In the genomic region with DNA sequence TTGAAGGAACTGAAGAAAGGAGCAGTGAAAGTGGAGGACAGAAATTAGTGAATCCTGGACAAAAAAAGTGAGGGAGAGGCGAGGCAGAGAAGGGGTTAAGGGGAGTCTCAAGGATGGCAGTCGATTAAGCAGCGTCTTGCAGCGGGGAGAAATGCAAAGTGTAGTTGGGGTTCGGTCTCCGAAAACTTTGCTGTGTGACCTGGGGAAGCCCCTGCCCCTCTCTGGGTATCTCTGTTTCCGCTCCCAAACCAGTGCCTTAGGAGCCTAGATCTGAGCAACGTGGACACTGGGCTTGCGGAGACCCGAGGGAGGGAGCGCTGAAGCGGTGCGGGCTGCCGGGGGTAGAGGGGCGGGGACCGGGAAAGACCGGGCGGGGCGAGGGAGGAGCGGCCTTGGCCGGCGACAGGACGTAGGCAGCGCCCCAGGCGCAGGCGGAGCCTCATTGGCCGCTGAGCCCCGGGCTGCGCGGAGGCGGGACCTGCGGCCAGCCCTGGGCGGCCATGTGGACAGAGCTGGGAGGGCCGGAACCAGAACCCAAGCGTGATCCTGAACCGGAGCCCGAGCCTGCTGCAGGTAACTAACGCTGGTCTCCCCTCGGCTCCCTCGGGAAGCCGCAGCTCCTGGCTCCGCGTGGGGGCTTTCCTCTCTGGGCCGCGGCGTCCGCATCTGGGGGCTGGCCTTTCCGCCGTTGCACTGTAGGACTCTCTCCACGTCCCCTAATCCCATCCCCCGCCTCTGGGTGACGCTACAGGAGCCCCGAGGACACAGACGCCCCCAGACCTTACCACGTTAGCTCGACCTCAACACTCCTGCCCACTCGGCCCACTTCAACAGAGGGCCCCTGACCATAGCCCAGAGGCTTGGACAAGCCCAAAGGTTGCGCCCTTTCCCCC, we compare ENCODE assay signal across 1 cellular context.
TF ChIP-seq lines count a peak whose summit lies in the region.

A gene (plus strand): TSS at position 468 of the 893 bp plus-strand sequence. CDS start 3,047 bp downstream, outside the sequence.

TF ChIP-seq in K562, 482 proteins besides CTCF, POLR2A, EP300 and RAD21 (continued from another document and continues in another):
- TF ChIP-seq SMAD4 (CRISPR knock-in tag; conservative IDR thresholded peaks at IDR 0.05) (no peak), HNRNPLL (IDR thresholded peaks at IDR 0.05; ENCODE audit: low read depth, low read length, poor library complexity, severe bottlenecking) (peak; percentile 84), HSF4 (CRISPR knock-in tag; IDR thresholded peaks at IDR 0.05; ENCODE audit: borderline replicate concordance) (no peak), SIX5 (IDR thresholded peaks at IDR 0.05; ENCODE audit: borderline replicate concordance in 1 of 2, insufficient read depth in 1 of 2, low read depth in 1 of 2, low read length in 2 of 2) (no peak), RBFOX2 (IDR thresholded peaks at IDR 0.05; ENCODE audit: low read depth, low read length) (peak; percentile 91), GABPB1 (CRISPR knock-in tag; IDR thresholded peaks at IDR 0.05) (no peak), RUNX1 (IDR thresholded peaks at IDR 0.05; ENCODE audit: low read depth) (no peak), PHF21A (IDR thresholded peaks at IDR 0.05; ENCODE audit: borderline replicate concordance, low read depth) (no peak), ZNF707 (CRISPR knock-in tag; conservative IDR thresholded peaks at IDR 0.05) (no peak), MTA3 (IDR thresholded peaks at IDR 0.05; ENCODE audit: borderline replicate concordance) (peak; percentile 18; the same call in 1 of the 2 replicates), ZBTB8A (IDR thresholded peaks at IDR 0.05; ENCODE audit: partially characterized antibody) (no peak), TBP (optimal IDR thresholded peaks at IDR 0.05; ENCODE audit: low read depth, low read length) (peak; percentile 48), ARNT (IDR thresholded peaks at IDR 0.05) (0 out of 4 replicates have a peak, but pooled peaks of 1 of the 2 experiments have one; percentile 22), NRF1 (conservative IDR thresholded peaks at IDR 0.05 in 1 of 2, IDR thresholded peaks at IDR 0.05 in 1 of 2) (peak; percentile 88 to 90), KLF16 (IDR thresholded peaks at IDR 0.05) (0 out of 2 replicates have a peak, but pooled peaks have one; percentile 60), SPI1 (IDR thresholded peaks at IDR 0.05; ENCODE audit: borderline replicate concordance, low read depth, low read length) (no peak), NUFIP1 (IDR thresholded peaks at IDR 0.05; ENCODE audit: partially characterized antibody) (no peak), TRIM28 (IDR thresholded peaks at IDR 0.05) (no peak), GTF2F1 (IDR thresholded peaks at IDR 0.05; ENCODE audit: low read depth, low read length) (no peak), SAFB2 (IDR thresholded peaks at IDR 0.05; ENCODE audit: borderline replicate concordance, low read depth, low read length, severe bottlenecking) (no peak), ZNF324 (CRISPR knock-in tag; IDR thresholded peaks at IDR 0.05) (no peak), CBFB (CRISPR knock-in tag; IDR thresholded peaks at IDR 0.05) (no peak; the same call in 1 of the 2 replicates), ZC3H11A (IDR thresholded peaks at IDR 0.05; ENCODE audit: low read depth, low read length) (no peak), PTRF (tag; IDR thresholded peaks at IDR 0.05) (no peak), KHSRP (IDR thresholded peaks at IDR 0.05) (no peak), ZNF232 (CRISPR knock-in tag; IDR thresholded peaks at IDR 0.05) (no peak), ZNF133 (CRISPR knock-in tag; IDR thresholded peaks at IDR 0.05) (no peak), ZNF76 (CRISPR knock-in tag; IDR thresholded peaks at IDR 0.05; ENCODE audit: borderline replicate concordance) (no peak), ESRRA (IDR thresholded peaks at IDR 0.05; ENCODE audit: borderline replicate concordance, low read depth) (no peak), RBM17 (IDR thresholded peaks at IDR 0.05; ENCODE audit: borderline replicate concordance, low read depth, low read length) (no peak), NCOA4 (IDR thresholded peaks at IDR 0.05; ENCODE audit: partially characterized antibody) (no peak), ZNF134 (CRISPR knock-in tag; conservative IDR thresholded peaks at IDR 0.05) (no peak), SAFB (IDR thresholded peaks at IDR 0.05; ENCODE audit: borderline replicate concordance, low read depth, low read length) (peak; percentile 33; the same call in 1 of the 2 replicates)
- TF ChIP-seq, protein P1, sequence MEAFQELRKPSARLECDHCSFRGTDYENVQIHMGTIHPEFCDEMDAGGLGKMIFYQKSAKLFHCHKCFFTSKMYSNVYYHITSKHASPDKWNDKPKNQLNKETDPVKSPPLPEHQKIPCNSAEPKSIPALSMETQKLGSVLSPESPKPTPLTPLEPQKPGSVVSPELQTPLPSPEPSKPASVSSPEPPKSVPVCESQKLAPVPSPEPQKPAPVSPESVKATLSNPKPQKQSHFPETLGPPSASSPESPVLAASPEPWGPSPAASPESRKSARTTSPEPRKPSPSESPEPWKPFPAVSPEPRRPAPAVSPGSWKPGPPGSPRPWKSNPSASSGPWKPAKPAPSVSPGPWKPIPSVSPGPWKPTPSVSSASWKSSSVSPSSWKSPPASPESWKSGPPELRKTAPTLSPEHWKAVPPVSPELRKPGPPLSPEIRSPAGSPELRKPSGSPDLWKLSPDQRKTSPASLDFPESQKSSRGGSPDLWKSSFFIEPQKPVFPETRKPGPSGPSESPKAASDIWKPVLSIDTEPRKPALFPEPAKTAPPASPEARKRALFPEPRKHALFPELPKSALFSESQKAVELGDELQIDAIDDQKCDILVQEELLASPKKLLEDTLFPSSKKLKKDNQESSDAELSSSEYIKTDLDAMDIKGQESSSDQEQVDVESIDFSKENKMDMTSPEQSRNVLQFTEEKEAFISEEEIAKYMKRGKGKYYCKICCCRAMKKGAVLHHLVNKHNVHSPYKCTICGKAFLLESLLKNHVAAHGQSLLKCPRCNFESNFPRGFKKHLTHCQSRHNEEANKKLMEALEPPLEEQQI (IDR thresholded peaks at IDR 0.05), result no peak
- TF ChIP-seq, protein P2, sequence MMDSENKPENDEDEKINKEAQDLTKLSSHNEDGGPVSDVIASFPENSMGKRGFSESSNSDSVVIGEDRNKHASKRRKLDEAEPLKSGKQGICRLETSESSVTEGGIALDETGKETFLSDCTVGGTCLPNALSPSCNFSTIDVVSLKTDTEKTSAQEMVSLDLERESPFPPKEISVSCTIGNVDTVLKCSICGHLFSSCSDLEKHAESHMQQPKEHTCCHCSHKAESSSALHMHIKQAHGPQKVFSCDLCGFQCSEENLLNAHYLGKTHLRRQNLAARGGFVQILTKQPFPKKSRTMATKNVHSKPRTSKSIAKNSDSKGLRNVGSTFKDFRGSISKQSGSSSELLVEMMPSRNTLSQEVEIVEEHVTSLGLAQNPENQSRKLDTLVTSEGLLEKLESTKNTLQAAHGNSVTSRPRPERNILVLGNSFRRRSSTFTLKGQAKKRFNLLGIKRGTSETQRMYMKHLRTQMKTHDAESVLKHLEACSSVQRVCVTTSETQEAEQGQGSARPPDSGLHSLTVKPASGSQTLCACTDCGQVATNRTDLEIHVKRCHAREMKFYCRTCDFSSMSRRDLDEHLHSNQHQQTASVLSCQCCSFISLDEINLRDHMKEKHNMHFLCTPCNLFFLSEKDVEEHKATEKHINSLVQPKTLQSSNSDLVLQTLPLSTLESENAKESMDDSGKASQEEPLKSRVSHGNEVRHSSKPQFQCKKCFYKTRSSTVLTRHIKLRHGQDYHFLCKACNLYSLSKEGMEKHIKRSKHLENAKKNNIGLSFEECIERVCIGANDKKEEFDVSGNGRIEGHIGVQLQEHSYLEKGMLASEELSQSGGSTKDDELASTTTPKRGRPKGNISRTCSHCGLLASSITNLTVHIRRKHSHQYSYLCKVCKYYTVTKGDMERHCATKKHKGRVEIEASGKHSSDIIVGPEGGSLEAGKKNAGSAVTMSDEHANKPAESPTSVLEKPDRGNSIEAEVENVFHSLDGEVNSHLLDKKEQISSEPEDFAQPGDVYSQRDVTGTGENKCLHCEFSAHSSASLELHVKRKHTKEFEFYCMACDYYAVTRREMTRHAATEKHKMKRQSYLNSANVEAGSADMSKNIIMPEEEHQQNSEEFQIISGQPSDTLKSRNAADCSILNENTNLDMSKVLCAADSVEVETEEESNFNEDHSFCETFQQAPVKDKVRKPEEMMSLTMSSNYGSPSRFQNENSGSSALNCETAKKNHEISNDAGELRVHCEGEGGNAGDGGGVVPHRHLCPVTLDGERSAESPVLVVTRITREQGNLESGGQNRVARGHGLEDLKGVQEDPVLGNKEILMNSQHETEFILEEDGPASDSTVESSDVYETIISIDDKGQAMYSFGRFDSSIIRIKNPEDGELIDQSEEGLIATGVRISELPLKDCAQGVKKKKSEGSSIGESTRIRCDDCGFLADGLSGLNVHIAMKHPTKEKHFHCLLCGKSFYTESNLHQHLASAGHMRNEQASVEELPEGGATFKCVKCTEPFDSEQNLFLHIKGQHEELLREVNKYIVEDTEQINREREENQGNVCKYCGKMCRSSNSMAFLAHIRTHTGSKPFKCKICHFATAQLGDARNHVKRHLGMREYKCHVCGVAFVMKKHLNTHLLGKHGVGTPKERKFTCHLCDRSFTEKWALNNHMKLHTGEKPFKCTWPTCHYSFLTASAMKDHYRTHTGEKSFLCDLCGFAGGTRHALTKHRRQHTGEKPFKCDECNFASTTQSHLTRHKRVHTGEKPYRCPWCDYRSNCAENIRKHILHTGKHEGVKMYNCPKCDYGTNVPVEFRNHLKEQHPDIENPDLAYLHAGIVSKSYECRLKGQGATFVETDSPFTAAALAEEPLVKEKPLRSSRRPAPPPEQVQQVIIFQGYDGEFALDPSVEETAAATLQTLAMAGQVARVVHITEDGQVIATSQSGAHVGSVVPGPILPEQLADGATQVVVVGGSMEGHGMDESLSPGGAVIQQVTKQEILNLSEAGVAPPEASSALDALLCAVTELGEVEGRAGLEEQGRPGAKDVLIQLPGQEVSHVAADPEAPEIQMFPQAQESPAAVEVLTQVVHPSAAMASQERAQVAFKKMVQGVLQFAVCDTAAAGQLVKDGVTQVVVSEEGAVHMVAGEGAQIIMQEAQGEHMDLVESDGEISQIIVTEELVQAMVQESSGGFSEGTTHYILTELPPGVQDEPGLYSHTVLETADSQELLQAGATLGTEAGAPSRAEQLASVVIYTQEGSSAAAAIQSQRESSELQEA (IDR thresholded peaks at IDR 0.05; ENCODE audit: low read depth), result no peak
- TF ChIP-seq, protein P3, sequence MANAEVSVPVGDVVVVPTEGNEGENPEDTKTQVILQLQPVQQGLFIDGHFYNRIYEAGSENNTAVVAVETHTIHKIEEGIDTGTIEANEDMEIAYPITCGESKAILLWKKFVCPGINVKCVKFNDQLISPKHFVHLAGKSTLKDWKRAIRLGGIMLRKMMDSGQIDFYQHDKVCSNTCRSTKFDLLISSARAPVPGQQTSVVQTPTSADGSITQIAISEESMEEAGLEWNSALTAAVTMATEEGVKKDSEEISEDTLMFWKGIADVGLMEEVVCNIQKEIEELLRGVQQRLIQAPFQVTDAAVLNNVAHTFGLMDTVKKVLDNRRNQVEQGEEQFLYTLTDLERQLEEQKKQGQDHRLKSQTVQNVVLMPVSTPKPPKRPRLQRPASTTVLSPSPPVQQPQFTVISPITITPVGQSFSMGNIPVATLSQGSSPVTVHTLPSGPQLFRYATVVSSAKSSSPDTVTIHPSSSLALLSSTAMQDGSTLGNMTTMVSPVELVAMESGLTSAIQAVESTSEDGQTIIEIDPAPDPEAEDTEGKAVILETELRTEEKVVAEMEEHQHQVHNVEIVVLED (CRISPR knock-in tag; IDR thresholded peaks at IDR 0.05), result peak; percentile 61
- TF ChIP-seq, protein P4, sequence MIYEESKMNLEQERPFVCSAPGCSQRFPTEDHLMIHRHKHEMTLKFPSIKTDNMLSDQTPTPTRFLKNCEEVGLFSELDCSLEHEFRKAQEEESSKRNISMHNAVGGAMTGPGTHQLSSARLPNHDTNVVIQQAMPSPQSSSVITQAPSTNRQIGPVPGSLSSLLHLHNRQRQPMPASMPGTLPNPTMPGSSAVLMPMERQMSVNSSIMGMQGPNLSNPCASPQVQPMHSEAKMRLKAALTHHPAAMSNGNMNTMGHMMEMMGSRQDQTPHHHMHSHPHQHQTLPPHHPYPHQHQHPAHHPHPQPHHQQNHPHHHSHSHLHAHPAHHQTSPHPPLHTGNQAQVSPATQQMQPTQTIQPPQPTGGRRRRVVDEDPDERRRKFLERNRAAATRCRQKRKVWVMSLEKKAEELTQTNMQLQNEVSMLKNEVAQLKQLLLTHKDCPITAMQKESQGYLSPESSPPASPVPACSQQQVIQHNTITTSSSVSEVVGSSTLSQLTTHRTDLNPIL (CRISPR knock-in tag; IDR thresholded peaks at IDR 0.05), result no peak
- TF ChIP-seq, protein P5, sequence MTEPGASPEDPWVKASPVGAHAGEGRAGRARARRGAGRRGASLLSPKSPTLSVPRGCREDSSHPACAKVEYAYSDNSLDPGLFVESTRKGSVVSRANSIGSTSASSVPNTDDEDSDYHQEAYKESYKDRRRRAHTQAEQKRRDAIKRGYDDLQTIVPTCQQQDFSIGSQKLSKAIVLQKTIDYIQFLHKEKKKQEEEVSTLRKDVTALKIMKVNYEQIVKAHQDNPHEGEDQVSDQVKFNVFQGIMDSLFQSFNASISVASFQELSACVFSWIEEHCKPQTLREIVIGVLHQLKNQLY (CRISPR knock-in tag; conservative IDR thresholded peaks at IDR 0.05), result no peak
- TF ChIP-seq, protein P6, sequence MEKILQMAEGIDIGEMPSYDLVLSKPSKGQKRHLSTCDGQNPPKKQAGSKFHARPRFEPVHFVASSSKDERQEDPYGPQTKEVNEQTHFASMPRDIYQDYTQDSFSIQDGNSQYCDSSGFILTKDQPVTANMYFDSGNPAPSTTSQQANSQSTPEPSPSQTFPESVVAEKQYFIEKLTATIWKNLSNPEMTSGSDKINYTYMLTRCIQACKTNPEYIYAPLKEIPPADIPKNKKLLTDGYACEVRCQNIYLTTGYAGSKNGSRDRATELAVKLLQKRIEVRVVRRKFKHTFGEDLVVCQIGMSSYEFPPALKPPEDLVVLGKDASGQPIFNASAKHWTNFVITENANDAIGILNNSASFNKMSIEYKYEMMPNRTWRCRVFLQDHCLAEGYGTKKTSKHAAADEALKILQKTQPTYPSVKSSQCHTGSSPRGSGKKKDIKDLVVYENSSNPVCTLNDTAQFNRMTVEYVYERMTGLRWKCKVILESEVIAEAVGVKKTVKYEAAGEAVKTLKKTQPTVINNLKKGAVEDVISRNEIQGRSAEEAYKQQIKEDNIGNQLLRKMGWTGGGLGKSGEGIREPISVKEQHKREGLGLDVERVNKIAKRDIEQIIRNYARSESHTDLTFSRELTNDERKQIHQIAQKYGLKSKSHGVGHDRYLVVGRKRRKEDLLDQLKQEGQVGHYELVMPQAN (IDR thresholded peaks at IDR 0.05; ENCODE audit: borderline replicate concordance), result peak; percentile 91
- TF ChIP-seq, protein P7, sequence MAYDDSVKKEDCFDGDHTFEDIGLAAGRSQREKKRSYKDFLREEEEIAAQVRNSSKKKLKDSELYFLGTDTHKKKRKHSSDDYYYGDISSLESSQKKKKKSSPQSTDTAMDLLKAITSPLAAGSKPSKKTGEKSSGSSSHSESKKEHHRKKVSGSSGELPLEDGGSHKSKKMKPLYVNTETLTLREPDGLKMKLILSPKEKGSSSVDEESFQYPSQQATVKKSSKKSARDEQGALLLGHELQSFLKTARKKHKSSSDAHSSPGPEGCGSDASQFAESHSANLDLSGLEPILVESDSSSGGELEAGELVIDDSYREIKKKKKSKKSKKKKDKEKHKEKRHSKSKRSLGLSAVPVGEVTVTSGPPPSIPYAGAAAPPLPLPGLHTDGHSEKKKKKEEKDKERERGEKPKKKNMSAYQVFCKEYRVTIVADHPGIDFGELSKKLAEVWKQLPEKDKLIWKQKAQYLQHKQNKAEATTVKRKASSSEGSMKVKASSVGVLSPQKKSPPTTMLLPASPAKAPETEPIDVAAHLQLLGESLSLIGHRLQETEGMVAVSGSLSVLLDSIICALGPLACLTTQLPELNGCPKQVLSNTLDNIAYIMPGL (CRISPR knock-in tag; IDR thresholded peaks at IDR 0.05), result no peak
